In genomic region chr7:56175784-56176183, GRCh38 we compare ENCODE assay signal across 18 cellular contexts. TPM values are rescaled to one million over a fixed set of nuclear protein-coding genes. Genes with fewer than 3 reads are reported as not detected.
DNase-seq lines count a peak whose midpoint lies in the region; ATAC-seq and TF ChIP-seq lines count a peak whose summit lies in the region.
"Had no signal": no experiment of that assay in that cellular context is flagged by ENCODE, and none has a peak within 500 bp of the region (broad histone marks: within the 10 kb centered on the region; RNA-seq: fewer than 3 reads in every experiment).

No MANE protein-coding gene starts in this region.

- H3K36me3 ChIP-seq in osteoblast (ENCODE audit: insufficient read depth, low read length) (no peaks in the 10 kb centered on the region), tibial nerve (no peaks in the 10 kb centered on the region)
- H3K36me3 ChIP-seq: BLaER1 treated with 17β-estradiol and CSF1 and Interleukin-3, amounts not matched to agents 10 nM and 100 nM had no signal

- no peaks in the 10 kb centered on the region for H3K79me2 ChIP-seq in osteoblast (ENCODE audit: insufficient read depth, low read length)

- TF ChIP-seq POLR2A in tibial nerve (IDR thresholded peaks at IDR 0.05) = no peak

- peak overlapping the region; percentile 71 for H3K4me3 ChIP-seq in coronary artery
- H3K4me3 ChIP-seq in osteoblast (ENCODE audit: insufficient read depth, low read length) = no peak overlapping the region
- H3K4me3 ChIP-seq in tibial nerve = peak overlapping the region in 3 of 4 donors; percentile 32 to 54 (median 34)
- H3K4me3 ChIP-seq: BLaER1 treated with 17β-estradiol and CSF1 and Interleukin-3, amounts not matched to agents 10 nM and 100 nM had no signal

- H2AFZ ChIP-seq in osteoblast (ENCODE audit: low read length) = peak overlapping the region; percentile 56

- WGBS in tibial nerve, 2 donors = 34 to 53% methylated on average over 14 of the region's 14 CpGs

- no peaks in the 10 kb centered on the region for H3K4me1 ChIP-seq in osteoblast (ENCODE audit: insufficient read depth, low read length)
- H3K4me1 ChIP-seq in tibial nerve = peaks cover 0 to 14% (median 0%) of the 10 kb centered on the region in 4 donors
- H3K4me1 ChIP-seq: BLaER1 treated with 17β-estradiol and CSF1 and Interleukin-3, amounts not matched to agents 10 nM and 100 nM had no signal

- TF ChIP-seq CTCF in coronary artery (IDR thresholded peaks at IDR 0.05) = no peak
- no peak for TF ChIP-seq CTCF in osteoblast (IDR thresholded peaks at IDR 0.05; ENCODE audit: extremely low read depth, low read depth, low read length)
- no peak for TF ChIP-seq CTCF in tibial nerve (IDR thresholded peaks at IDR 0.05)

- no peak for ATAC-seq in HG03095 (IDR thresholded peaks at IDR 0.05; ENCODE audit: unreplicated experiment)
- ATAC-seq: activated CD4-positive, alpha-beta T cell treated with anti-CD3 and anti-CD28 coated beads for 36 hours had no signal

- H3K27me3 ChIP-seq in osteoblast (ENCODE audit: insufficient read depth, low read length) = no peaks in the 10 kb centered on the region
- H3K27me3 ChIP-seq in tibial nerve = no peaks in the 10 kb centered on the region
- H3K27me3 ChIP-seq: BLaER1 treated with 17β-estradiol and CSF1 and Interleukin-3, amounts not matched to agents 10 nM and 100 nM had no signal

- H3K9me3 ChIP-seq in osteoblast (ENCODE audit: low read depth, low read length) (no peaks in the 10 kb centered on the region), tibial nerve (no peaks in the 10 kb centered on the region)

- no peaks in the 10 kb centered on the region for H4K20me1 ChIP-seq in osteoblast (ENCODE audit: insufficient read depth, low read length)
- H4K20me1 ChIP-seq: BLaER1 treated with 17β-estradiol and CSF1 and Interleukin-3, amounts not matched to agents 10 nM and 100 nM had no signal

- no peak overlapping the region for H3K4me2 ChIP-seq in osteoblast (ENCODE audit: insufficient read depth, low read length)
- H3K4me2 ChIP-seq: BLaER1 treated with 17β-estradiol and CSF1 and Interleukin-3, amounts not matched to agents 10 nM and 100 nM had no signal

- no peak for TF ChIP-seq EP300 in tibial nerve (IDR thresholded peaks at IDR 0.05)

- H3K27ac ChIP-seq in coronary artery = no peak overlapping the region
- no peak overlapping the region for H3K27ac ChIP-seq in osteoblast (ENCODE audit: low read depth, low read length)
- H3K27ac ChIP-seq in tibial nerve = no peak overlapping the region
- H3K27ac ChIP-seq: BLaER1 treated with 17β-estradiol and CSF1 and Interleukin-3, amounts not matched to agents 10 nM and 100 nM had no signal

- DNase-seq in NCI-H510A treated with DMSO at 0.1 percent for 48 hours (lab: John Stamatoyannopoulos, UW) = peak; percentile 87
- DNase-seq in coronary artery (ENCODE audit: low spot score) = no peak
- peak; percentile 39 for DNase-seq in osteoblast (ENCODE audit: insufficient read length, low spot score, missing footprints)
- DNase-seq in tibial nerve (ENCODE audit: low spot score in 2 of 2) = no peak
- DNase-seq in SHP77 treated with DMSO at 0.1 percent for 48 hours (lab: John Stamatoyannopoulos, UW) = no peak
- no peak for DNase-seq in EL
- DNase-seq: activated CD4-positive, alpha-beta T cell treated with anti-CD3 and anti-CD28 coated beads for 36 hours; activated CD8-positive, alpha-beta memory T cell treated with anti-CD3 and anti-CD28 coated beads, Interleukin-2, amount 50 U/mL, for 48 hours; activated naive CD4-positive, alpha-beta T cell treated with anti-CD3 and anti-CD28 coated beads for 36 hours; DMS53; MV-4-11; NCI-H2171 treated with DMSO at 0.1 percent for 48 hours; nephron progenitor cell; SIG-M5; stimulated activated CD8-positive, alpha-beta memory T cell treated with anti-CD3 and anti-CD28 coated beads, Interleukin-4, amount 100 ng/mL, for 48 hours; T-helper 9 cell had no signal

RNA-seq across cellular contexts. Expression of gene NUPR2, which starts 59.6 kb away (rescaled TPM):
- total RNA-seq in osteoblast (not detected in 2 replicates), tibial nerve (not detected)
- total RNA-seq: activated CD4-positive, alpha-beta T cell treated with anti-CD3 and anti-CD28 coated beads for 36 hours; activated naive CD4-positive, alpha-beta T cell treated with anti-CD3 and anti-CD28 coated beads for 36 hours had no signal

Comparison
In these comparisons a context has a peak if more than half of its experiments do, and no peak if none do; other contexts are left out.
1. DNase-seq: peak in NCI-H510A treated with DMSO at 0.1 percent for 48 hours (single experiment) and osteoblast (single experiment); none in coronary artery (single experiment), tibial nerve (0 of 2), SHP77 treated with DMSO at 0.1 percent for 48 hours (single experiment) and EL (single experiment).